27 cellular contexts compared by ENCODE assay signal in the genomic region with DNA sequence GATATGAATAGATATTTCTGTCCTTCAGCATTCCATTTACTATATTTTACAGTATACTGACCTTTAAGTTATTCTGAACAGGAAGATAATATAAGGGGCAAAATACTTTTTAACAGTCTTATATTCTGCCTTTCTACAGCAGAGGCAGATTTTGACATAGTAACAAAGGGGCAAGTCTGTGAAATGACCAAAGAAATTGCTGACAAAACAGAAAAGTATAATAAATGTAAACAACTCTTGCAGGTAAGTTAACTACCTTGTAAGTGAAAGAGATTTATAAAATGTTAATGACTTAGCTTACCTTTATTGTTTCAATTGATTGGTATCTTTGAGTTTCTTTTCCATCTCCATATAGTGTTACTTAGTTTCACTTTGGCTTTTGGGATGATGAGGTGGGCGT.
"Had no signal": no experiment of that assay in that cellular context is flagged by ENCODE, and none has a peak within 500 bp of the region (broad histone marks: within the 10 kb centered on the region; RNA-seq: fewer than 3 reads in every experiment).

No MANE protein-coding gene starts in this region.

- H3K4me2 ChIP-seq: smooth muscle cell had no signal

- DNase-seq: naive thymus-derived CD8-positive, alpha-beta T cell; nephron progenitor cell; nucleus accumbens; psoas muscle; right cardiac atrium; spleen; stimulated activated CD4-positive, alpha-beta T cell treated with anti-CD3 and anti-CD28 coated beads, Interleukin-15, amount 100 ng/mL, for 24 hours; stimulated activated CD4-positive, alpha-beta T cell treated with anti-CD3 and anti-CD28 coated beads, Interleukin-2, amount 100 ng/mL, for 24 hours; stimulated activated CD4-positive, alpha-beta T cell treated with anti-CD3 and anti-CD28 coated beads, Interleukin-2, amount 100 ng/mL, for 48 hours; stimulated activated CD4-positive, alpha-beta T cell treated with anti-CD3 and anti-CD28 coated beads, Interleukin-4, amount 100 ng/mL, for 24 hours; stimulated activated naive B cell treated with anti-CD40 and anti-IgM and Interleukin-4, amounts not matched to agents 10 μg/mL and 1 μg/mL and 100 μg/mL, for 72 hours; stimulated activated naive CD4-positive, alpha-beta T cell treated with Interleukin-2 at 50 U/mL for 16 hours; stomach; thyroid gland; trophoblast cell; upper lobe of left lung had no signal

- H3K9ac ChIP-seq: parathyroid adenoma had no signal

- ATAC-seq: naive thymus-derived CD8-positive, alpha-beta T cell; natural killer cell treated with Interleukin-12 subunit alpha and Interleukin-12 subunit beta and Interleukin-15 and Interleukin-18, amount 100 ng/mL, for 72 hours; psoas muscle; right cardiac atrium; sciatic nerve; stimulated activated effector memory CD8-positive, alpha-beta T cell treated with anti-CD3 and anti-CD28 coated beads, Interleukin-12 subunit alpha, Interleukin-12 subunit beta, amount 100 ng/mL, for 72 hours; stimulated activated naive B cell treated with anti-CD40 and anti-IgM and Interleukin-4, amounts not matched to agents 10 μg/mL and 1 μg/mL and 100 μg/mL, for 72 hours had no signal

- FAIRE-seq: urothelium cell line had no signal

- H3K27ac ChIP-seq: neutrophil, parathyroid adenoma, psoas muscle, skin epidermis, spleen, stomach, thoracic aorta, thyroid gland, tibial nerve, upper lobe of left lung, vagina had no signal

- H3K4me1 ChIP-seq: parathyroid adenoma, psoas muscle, spleen, stomach, thyroid gland, tibial nerve, upper lobe of left lung, vagina had no signal

- H3K9me3 ChIP-seq: neutrophil, psoas muscle, spleen, stomach, thoracic aorta, thyroid gland, tibial nerve, upper lobe of left lung, vagina had no signal

- H3K79me2 ChIP-seq: parathyroid adenoma had no signal

- H2AFZ ChIP-seq: parathyroid adenoma had no signal

- H3K4me3 ChIP-seq: psoas muscle, skin epidermis, smooth muscle cell, spleen, stomach, thoracic aorta, thyroid gland, tibial nerve, upper lobe of left lung, vagina had no signal

- H3K27me3 ChIP-seq: neutrophil, spleen, stomach, thyroid gland, tibial nerve, upper lobe of left lung, vagina had no signal
